ENCODE assay signal across 8 cellular contexts in the genomic region with DNA sequence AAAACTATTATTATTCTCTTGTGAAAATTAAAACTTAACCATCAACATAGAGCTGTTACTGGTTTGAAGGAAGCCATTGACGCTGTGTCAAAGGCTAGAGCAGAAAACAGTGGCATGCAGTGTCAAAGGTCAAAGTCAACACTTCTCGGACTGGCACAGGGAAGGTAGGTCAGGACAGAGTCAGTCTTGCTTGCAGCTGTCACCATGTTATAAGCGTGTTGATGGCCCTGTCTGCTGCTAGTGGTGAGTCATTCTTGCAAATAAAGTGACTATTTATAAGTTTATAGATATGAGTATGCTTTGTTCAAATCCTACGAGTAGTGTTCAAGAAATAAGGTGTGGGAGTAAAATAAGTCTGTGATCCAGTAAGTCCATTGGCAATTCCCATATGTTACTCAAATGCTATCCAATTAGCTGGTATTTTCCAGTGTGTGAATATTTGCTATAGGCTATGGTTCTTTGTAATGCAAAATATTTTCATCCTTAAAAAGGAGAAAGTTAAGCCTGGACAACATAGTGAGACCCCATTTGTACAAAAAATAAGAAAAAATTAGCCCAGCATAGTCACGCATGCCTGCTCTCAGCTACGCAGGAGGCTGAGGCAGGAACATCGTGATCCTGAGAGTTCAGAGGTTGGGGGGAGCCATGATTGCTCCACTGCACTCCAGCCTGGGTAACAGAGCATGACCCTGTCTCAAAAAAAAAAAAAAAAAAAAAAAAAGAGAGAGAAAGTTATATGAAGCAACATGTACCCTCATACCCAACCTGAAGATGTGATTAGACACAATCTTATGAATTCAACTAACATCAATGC. TPM values are rescaled to one million over a fixed set of nuclear protein-coding genes. Genes with fewer than 3 reads are reported as not detected.
DNase-seq lines count a peak whose midpoint lies in the region; ATAC-seq and TF ChIP-seq lines count a peak whose summit lies in the region.

No MANE protein-coding gene starts in this region.

- peaks cover 22% of the 10 kb centered on the region for H3K4me1 ChIP-seq in adipocyte (ENCODE audit: control insufficient read depth, insufficient read depth, low read length)
- peaks cover 5% of the 10 kb centered on the region for H3K4me1 ChIP-seq in ovary (ENCODE audit: insufficient read depth)
- peaks cover 11% of the 10 kb centered on the region for H3K4me1 ChIP-seq in CD4-positive, alpha-beta memory T cell (ENCODE audit: insufficient read depth, low read length)

- peaks cover 4 to 14% of the 10 kb centered on the region in 2 donors for H3K27me3 Mint-ChIP-seq in natural killer cell (ENCODE audit: low read depth in 2 of 2)
- H3K27me3 Mint-ChIP-seq in CD4-positive, alpha-beta memory T cell = peaks cover 4 to 6% of the 10 kb centered on the region in 2 donors

- POLR2A ChIA-PET in CD4-positive, alpha-beta memory T cell (lab: Charles Lee; ENCODE audit: partially characterized antibody) = no interaction called here

- no peak for TF ChIP-seq POLR2A in ovary (IDR thresholded peaks at IDR 0.05)

- no peaks in the 10 kb centered on the region for H3K9me3 Mint-ChIP-seq in natural killer cell
- H3K9me3 Mint-ChIP-seq in CD4-positive, alpha-beta memory T cell = no peaks in the 10 kb centered on the region

- TF ChIP-seq CTCF in natural killer cell (IDR thresholded peaks at IDR 0.05) = no peak
- no peak for TF ChIP-seq CTCF in ovary (IDR thresholded peaks at IDR 0.05)

- H3K4me3 Mint-ChIP-seq in natural killer cell = no peak overlapping the region
- peak overlapping the region in 2 of 8 donors; percentile 29 to 44 for H3K4me3 Mint-ChIP-seq in CD4-positive, alpha-beta memory T cell

- H3K27ac ChIP-seq in ovary = no peak overlapping the region
- H3K27ac ChIP-seq in CD4-positive, alpha-beta memory T cell (ENCODE audit: low read depth, low read length) = no peak overlapping the region

- 42 to 46% (median 43%) methylated on average over 7 of the region's 7 CpGs for WGBS in ovary, 3 donors

- H3K27me3 ChIP-seq in adipocyte (replicated peaks; ENCODE audit: control insufficient read depth, insufficient read depth, low read length) (peaks cover 18% of the 10 kb centered on the region), ovary (no peaks in the 10 kb centered on the region)
- no peaks in the 10 kb centered on the region for H3K27me3 ChIP-seq in CD4-positive, alpha-beta memory T cell (ENCODE audit: insufficient read depth, low read length)

- peaks cover 5% of the 10 kb centered on the region in 2 donors for H3K4me1 Mint-ChIP-seq in natural killer cell
- peaks cover 6 to 9% (median 8%) of the 10 kb centered on the region in 4 donors for H3K4me1 Mint-ChIP-seq in CD4-positive, alpha-beta memory T cell

- no peak for TF ChIP-seq EP300 in ovary (IDR thresholded peaks at IDR 0.05)

- H3K36me3 Mint-ChIP-seq in natural killer cell = no peaks in the 10 kb centered on the region
- H3K36me3 Mint-ChIP-seq in CD4-positive, alpha-beta memory T cell = no peaks in the 10 kb centered on the region

- H3K4me3 ChIP-seq in adipocyte (ENCODE audit: low read length) (peak overlapping the region; percentile 69), ovary (no peak overlapping the region)
- H3K4me3 ChIP-seq in CD4-positive, alpha-beta memory T cell (ENCODE audit: low read length in 2 of 2) = no peak overlapping the region

- CTCF ChIA-PET in CD4-positive, alpha-beta memory T cell (lab: Charles Lee; ENCODE audit: partially characterized antibody) = interaction anchor here (0.8 to 2.4 kb wide), 12 partner anchors 13 to 748 kb away, joined by 3 to 24 read pairs (median 6); no protein-coding TSS in a partner anchor

- no peak overlapping the region for H3K9ac ChIP-seq in adipocyte (ENCODE audit: low read length)

- H3K27ac Mint-ChIP-seq in natural killer cell = no peak overlapping the region
- H3K27ac Mint-ChIP-seq in CD4-positive, alpha-beta memory T cell = no peak overlapping the region

- DNase-seq in adipocyte (ENCODE audit: low read depth) (peak; percentile 5), myocyte (ENCODE audit: low read depth) (peak; percentile 87), natural killer cell (no peak), ovary (no peak)
- no peak for DNase-seq in CD4-positive, alpha-beta memory T cell

- peak; percentile 56 for ATAC-seq in GM18858 (IDR thresholded peaks at IDR 0.05; ENCODE audit: unreplicated experiment)
- peak; percentile 57 for ATAC-seq in HG03175 (IDR thresholded peaks at IDR 0.05; ENCODE audit: unreplicated experiment)
- no peak for ATAC-seq in natural killer cell
- no peak for ATAC-seq in HG03095 (IDR thresholded peaks at IDR 0.05; ENCODE audit: unreplicated experiment)

- H3K9me3 ChIP-seq in adipocyte (ENCODE audit: control insufficient read depth, low read length) (no peaks in the 10 kb centered on the region), ovary (no peaks in the 10 kb centered on the region)
- no peaks in the 10 kb centered on the region for H3K9me3 ChIP-seq in CD4-positive, alpha-beta memory T cell (ENCODE audit: control insufficient read depth in 1 of 2, low read length in 2 of 2)

- intact Hi-C loops in natural killer cell (cut with micrococcal nuclease) = loop anchor here (2.0 to 5.0 kb wide), 2 partner anchors 369 to 388 kb away; no protein-coding TSS in a partner anchor
- intact Hi-C loops in ovary (cut with DNase I) = loop anchor here in 2 of 4 donors (5.0 to 10.0 kb wide), 3 partner anchors 128 to 365 kb away; no protein-coding TSS in a partner anchor
- intact Hi-C loops in CD4-positive, alpha-beta memory T cell (cut with micrococcal nuclease) = loop anchor here (5.0 kb wide), 3 partner anchors 237 to 768 kb away; no protein-coding TSS in a partner anchor

- no peaks in the 10 kb centered on the region for H3K36me3 ChIP-seq in adipocyte (ENCODE audit: control insufficient read depth, insufficient read depth, low read length, severe bottlenecking)
- no peaks in the 10 kb centered on the region for H3K36me3 ChIP-seq in ovary
- H3K36me3 ChIP-seq in CD4-positive, alpha-beta memory T cell (ENCODE audit: insufficient read depth, low read length) = no peaks in the 10 kb centered on the region

RNA-seq across cellular contexts. Expression of gene TINAGL1, which starts 26.3 kb away (rescaled TPM):
- total RNA-seq in myocyte (0.11 TPM in 1 of 2 replicates, not detected in the other), natural killer cell (not detected), ovary (10 to 100 TPM; 27.1 to 57.3 (median 31.4) TPM)
- polyA plus RNA-seq in myocyte (2012) = 0.25 TPM
- polyA plus RNA-seq in ovary = 10 to 100 TPM; 30.0 to 55.0 TPM
- not detected for total RNA-seq in CD4-positive, alpha-beta memory T cell
- polyA plus RNA-seq in CD4-positive, alpha-beta memory T cell = not detected

Comparison
In these comparisons a context has a peak if more than half of its experiments do, and no peak if none do; other contexts are left out.
1. ATAC-seq: peak in GM18858 (single experiment) and HG03175 (single experiment); none in natural killer cell (0 of 3) and HG03095 (single experiment).
2. DNase-seq: peak in adipocyte (single experiment) and myocyte (single experiment); none in natural killer cell (single experiment), ovary (0 of 5) and CD4-positive, alpha-beta memory T cell (0 of 5).
3. RNA of gene TINAGL1, which starts 26.3 kb away (total RNA-seq): 27.1 to 57.3 TPM in ovary; 0.11 TPM in myocyte, not detected in natural killer cell and not detected in CD4-positive, alpha-beta memory T cell; every median in the first group is over 10 times any median in the second.